In genomic region chr1:202349263-202349928, GRCh38 we compare ENCODE assay signal across 8 cellular contexts. TPM values are rescaled to one million over a fixed set of nuclear protein-coding genes. Genes with fewer than 3 reads are reported as not detected.
DNase-seq lines count a peak whose midpoint lies in the region; ATAC-seq and TF ChIP-seq lines count a peak whose summit lies in the region.

No MANE protein-coding gene starts in this region.

- no peak for TF ChIP-seq EP300 in gastroesophageal sphincter (IDR thresholded peaks at IDR 0.05)

- TF ChIP-seq POLR2A in gastroesophageal sphincter (IDR thresholded peaks at IDR 0.05), result no peak

- H3K4me1 ChIP-seq in gastroesophageal sphincter, result peaks cover 0 to 47% (median 7%) of the 10 kb centered on the region in 3 donors

- no peaks in the 10 kb centered on the region for H3K9me3 ChIP-seq in gastroesophageal sphincter

- H3K4me3 ChIP-seq in gastroesophageal sphincter, result peak overlapping the region; percentile 56 to 95

- peak overlapping the region; percentile 75 for H3K27ac Mint-ChIP-seq in activated CD8-positive, alpha-beta T cell treated with anti-CD3 and anti-CD28 coated beads, Interleukin-2, amount 10 ng/mL, durations not matched to agents 7 days and 5 days

- no peaks in the 10 kb centered on the region for H3K36me3 Mint-ChIP-seq in activated CD8-positive, alpha-beta T cell treated with anti-CD3 and anti-CD28 coated beads, Interleukin-2, amount 10 ng/mL, durations not matched to agents 7 days and 5 days (ENCODE audit: low read depth)

- no peaks in the 10 kb centered on the region for H3K36me3 ChIP-seq in gastroesophageal sphincter

- 6 to 8% methylated on average over 10 of the region's 10 CpGs for WGBS in gastroesophageal sphincter (ENCODE audit: low coverage in 1 of 2), 2 donors

- H3K4me1 Mint-ChIP-seq in activated CD8-positive, alpha-beta T cell treated with anti-CD3 and anti-CD28 coated beads, Interleukin-2, amount 10 ng/mL, durations not matched to agents 7 days and 5 days (ENCODE audit: low read depth), result peaks cover 23% of the 10 kb centered on the region

- H3K9me3 Mint-ChIP-seq in activated CD8-positive, alpha-beta T cell treated with anti-CD3 and anti-CD28 coated beads, Interleukin-2, amount 10 ng/mL, durations not matched to agents 7 days and 5 days (ENCODE audit: insufficient read depth), result no peaks in the 10 kb centered on the region

- peak overlapping the region; percentile 80 for H3K4me3 Mint-ChIP-seq in activated CD8-positive, alpha-beta T cell treated with anti-CD3 and anti-CD28 coated beads, Interleukin-2, amount 10 ng/mL, durations not matched to agents 7 days and 5 days

- POLR2A ChIA-PET in activated CD8-positive, alpha-beta T cell treated with anti-CD3 and anti-CD28 coated beads, Interleukin-2, amount 10 ng/mL, durations not matched to agents 7 days and 5 days (lab: Charles Lee), result interaction anchor here (0.6 to 1.0 kb wide), 2 partner anchors 43 to 187 kb away, joined by 3 to 4 read pairs; no protein-coding TSS in a partner anchor

- CTCF ChIA-PET in activated CD8-positive, alpha-beta T cell treated with anti-CD3 and anti-CD28 coated beads, Interleukin-2, amount 10 ng/mL, durations not matched to agents 7 days and 5 days (lab: Charles Lee), result interaction anchor here (0.8 to 3.3 kb wide), 6 partner anchors 25 to 370 kb away, joined by 3 to 13 read pairs (median 4); partner anchors contain the start of gene LGR6

- DNase-seq in SIG-M5 treated with dmso at 0.1 percent for 504 hours (lab: John Stamatoyannopoulos, UW; ENCODE audit: unreplicated experiment) (peak; percentile 63), SIG-M5 (lab: John Stamatoyannopoulos, UW) (no peak), Kasumi-1 (lab: John Stamatoyannopoulos, UW) (peak; percentile 47 to 65), occipital lobe (lab: John Stamatoyannopoulos, UW) (peak; percentile 13), epidermal melanocyte (ENCODE audit: insufficient read length, low spot score) (no peak)
- peak; percentile 29 for DNase-seq in activated CD8-positive, alpha-beta T cell treated with anti-CD3 and anti-CD28 coated beads, Interleukin-2, amount 10 ng/mL, durations not matched to agents 7 days and 5 days

- H3K27me3 Mint-ChIP-seq in activated CD8-positive, alpha-beta T cell treated with anti-CD3 and anti-CD28 coated beads, Interleukin-2, amount 10 ng/mL, durations not matched to agents 7 days and 5 days (ENCODE audit: low read depth), result no peaks in the 10 kb centered on the region

- no peak for ATAC-seq in activated CD8-positive, alpha-beta T cell treated with anti-CD3 and anti-CD28 coated beads, Interleukin-2, amount 10 ng/mL, durations not matched to agents 7 days and 5 days
- ATAC-seq in gastroesophageal sphincter (no peak), GM21576 (IDR thresholded peaks at IDR 0.05; ENCODE audit: unreplicated experiment) (no peak)

- no peaks in the 10 kb centered on the region for H3K27me3 ChIP-seq in gastroesophageal sphincter

- TF ChIP-seq CTCF in gastroesophageal sphincter (IDR thresholded peaks at IDR 0.05), result no peak

- H3K27ac ChIP-seq in gastroesophageal sphincter, result peak overlapping the region in 2 of 4 donors; percentile 91 to 97

RNA-seq across cellular contexts. Expression of gene PPP1R12B, which starts 0.9 kb away (rescaled TPM):
- 10 to 100 TPM; 21.9 to 24.2 TPM for total RNA-seq in activated CD8-positive, alpha-beta T cell treated with anti-CD3 and anti-CD28 coated beads, Interleukin-2, amount 10 ng/mL, durations not matched to agents 7 days and 5 days
- total RNA-seq in gastroesophageal sphincter (1,000 to 10,000 TPM in 2 of 4 donors, 100 to 1,000 TPM in 2; 747 to 1,375 (median 979) TPM), occipital lobe (30.4 TPM)

RNA-seq across cellular contexts. Expression of gene UBE2T, which starts 7.7 kb away (rescaled TPM):
- total RNA-seq in activated CD8-positive, alpha-beta T cell treated with anti-CD3 and anti-CD28 coated beads, Interleukin-2, amount 10 ng/mL, durations not matched to agents 7 days and 5 days, result 10 to 100 TPM; 83.4 to 86.0 TPM
- total RNA-seq in gastroesophageal sphincter, result 1 to 10 TPM in 3 of 4 donors, not detected in 1; 1.7 to 7.3 (median 6.4) TPM
- total RNA-seq in occipital lobe, result 27.6 TPM

Comparison
In these comparisons a context has a peak if more than half of its experiments do, and no peak if none do; other contexts are left out.
1. DNase-seq: peak in SIG-M5 treated with dmso at 0.1 percent for 504 hours (single experiment), Kasumi-1 (2 of 2), activated CD8-positive, alpha-beta T cell treated with anti-CD3 and anti-CD28 coated beads, Interleukin-2, amount 10 ng/mL, durations not matched to agents 7 days and 5 days (single experiment) and occipital lobe (single experiment); none in SIG-M5 (single experiment) and epidermal melanocyte (single experiment).
2. RNA of gene PPP1R12B, which starts 0.9 kb away (total RNA-seq): 747 to 1,375 TPM in gastroesophageal sphincter; 30.4 TPM in occipital lobe (single experiment) and 21.9 to 24.2 TPM in activated CD8-positive, alpha-beta T cell treated with anti-CD3 and anti-CD28 coated beads, Interleukin-2, amount 10 ng/mL, durations not matched to agents 7 days and 5 days; every median in the first group is over 10 times any median in the second.